In genomic region chr9:83538172-83538889, GRCh38 we compare ENCODE assay signal across 8 cellular contexts. TPM values are rescaled to one million over a fixed set of nuclear protein-coding genes. Genes with fewer than 3 reads are reported as not detected.
DNase-seq lines count a peak whose midpoint lies in the region; ATAC-seq, FAIRE-seq and TF ChIP-seq lines count a peak whose summit lies in the region.

TSS of gene FRMD3 (minus strand) at chr9:83538401. CDS start at chr9:83538231, 170 bp downstream.

- no peak within 1 kb of the TSS for H3K27ac ChIP-seq in neural progenitor cell

- H4K20me1 ChIP-seq in neural progenitor cell (ENCODE audit: low read depth), result no peaks in the 10 kb centered on the region

- H3K9me3 Mint-ChIP-seq in activated T-helper 17 cell treated with anti-CD3 and anti-CD28 coated beads, Interleukin-2, amount 50 U/mL, for 72 hours, result no peaks in the 10 kb centered on the region
- no peaks in the 10 kb centered on the region for H3K9me3 Mint-ChIP-seq in neural progenitor cell

- peaks cover 25% of the 10 kb centered on the region for H3K27me3 Mint-ChIP-seq in activated T-helper 17 cell treated with anti-CD3 and anti-CD28 coated beads, Interleukin-2, amount 50 U/mL, for 72 hours
- peaks cover 29% of the 10 kb centered on the region for H3K27me3 Mint-ChIP-seq in neural progenitor cell (ENCODE audit: insufficient read depth, low read depth)

- H3F3A ChIP-seq in neural progenitor cell (ENCODE audit: low read depth), result peaks cover 12% of the 10 kb centered on the region

- no peak within 1 kb of the TSS for H3K27ac Mint-ChIP-seq in activated T-helper 17 cell treated with anti-CD3 and anti-CD28 coated beads, Interleukin-2, amount 50 U/mL, for 72 hours
- peak within 1 kb of the TSS; percentile 33 for H3K27ac Mint-ChIP-seq in neural progenitor cell

- H3K79me2 ChIP-seq in neural progenitor cell (ENCODE audit: low read depth), result no peaks in the 10 kb centered on the region

- peak; percentile 56 for ATAC-seq in HG02678 (IDR thresholded peaks at IDR 0.05; ENCODE audit: unreplicated experiment)
- ATAC-seq in activated T-helper 17 cell treated with anti-CD3 and anti-CD28 coated beads, Interleukin-2, amount 50 U/mL, for 72 hours (replicated peaks), result peak; percentile 12

- H3K9me3 ChIP-seq in neural progenitor cell (ENCODE audit: low read depth), result no peaks in the 10 kb centered on the region

- H3K36me3 ChIP-seq in neural progenitor cell, result no peaks in the 10 kb centered on the region

- DNase-seq in GF-D8 (lab: John Stamatoyannopoulos, UW), result peak; percentile 71
- DNase-seq in NCI-H2227 (lab: John Stamatoyannopoulos, UW; ENCODE audit: unreplicated experiment), result peak; percentile 66
- DNase-seq in glomerular visceral epithelial cell (ENCODE audit: extremely low spot score), result peak; percentile 74
- DNase-seq in neural progenitor cell (ENCODE audit: low spot score), result peak; percentile 91
- peak; percentile 87 for DNase-seq in urothelium cell line (ENCODE audit: low spot score)
- DNase-seq in NK-92 treated with Interleukin-12 subunit alpha and Interleukin-12 subunit beta, amount 100 ng/mL, for 24 hours (lab: John Stamatoyannopoulos, UW), result no peak

- no peak within 1 kb of the TSS for H3K9ac ChIP-seq in neural progenitor cell

- H3K4me1 ChIP-seq in neural progenitor cell, result peaks cover 28% of the 10 kb centered on the region

- peak within 1 kb of the TSS; percentile 62 for H3K4me3 ChIP-seq in neural progenitor cell

- H3K27me3 ChIP-seq in neural progenitor cell, result peaks cover 48% of the 10 kb centered on the region

- peak within 1 kb of the TSS; percentile 95 for H2AFZ ChIP-seq in neural progenitor cell (replicated peaks)

- TF ChIP-seq CTCF in neural progenitor cell (IDR thresholded peaks at IDR 0.05), result peak; percentile 68

- no peaks in the 10 kb centered on the region for H3K36me3 Mint-ChIP-seq in activated T-helper 17 cell treated with anti-CD3 and anti-CD28 coated beads, Interleukin-2, amount 50 U/mL, for 72 hours (ENCODE audit: low read depth)
- H3K36me3 Mint-ChIP-seq in neural progenitor cell, result no peaks in the 10 kb centered on the region

- H3K4me1 Mint-ChIP-seq in activated T-helper 17 cell treated with anti-CD3 and anti-CD28 coated beads, Interleukin-2, amount 50 U/mL, for 72 hours, result no peaks in the 10 kb centered on the region
- peaks cover 21% of the 10 kb centered on the region for H3K4me1 Mint-ChIP-seq in neural progenitor cell

- no peak for FAIRE-seq in urothelium cell line (lab: Jason Lieb, UNC)

- H3K4me3 Mint-ChIP-seq in activated T-helper 17 cell treated with anti-CD3 and anti-CD28 coated beads, Interleukin-2, amount 50 U/mL, for 72 hours, result no peak within 1 kb of the TSS
- peak within 1 kb of the TSS; percentile 84 for H3K4me3 Mint-ChIP-seq in neural progenitor cell

- peak within 1 kb of the TSS; percentile 81 for H3K4me2 ChIP-seq in neural progenitor cell

RNA-seq across cellular contexts. Expression of gene FRMD3, which starts in this region (rescaled TPM):
- under 1 TPM; 0.17 to 0.82 TPM for total RNA-seq in activated T-helper 17 cell treated with anti-CD3 and anti-CD28 coated beads, Interleukin-2, amount 50 U/mL, for 72 hours
- total RNA-seq in neural progenitor cell (ENCODE audit: low replicate concordance), result 1.8 and 1.9 TPM in 2 replicates

Comparison
In these comparisons a context has a peak if more than half of its experiments do, and no peak if none do; other contexts are left out.
1. Peak in ATAC-seq in activated T-helper 17 cell treated with anti-CD3 and anti-CD28 coated beads, Interleukin-2, amount 50 U/mL, for 72 hours; RNA of the gene not detected or under 1 TPM.